ENCODE assay signal across 24 cellular contexts in the genomic region with DNA sequence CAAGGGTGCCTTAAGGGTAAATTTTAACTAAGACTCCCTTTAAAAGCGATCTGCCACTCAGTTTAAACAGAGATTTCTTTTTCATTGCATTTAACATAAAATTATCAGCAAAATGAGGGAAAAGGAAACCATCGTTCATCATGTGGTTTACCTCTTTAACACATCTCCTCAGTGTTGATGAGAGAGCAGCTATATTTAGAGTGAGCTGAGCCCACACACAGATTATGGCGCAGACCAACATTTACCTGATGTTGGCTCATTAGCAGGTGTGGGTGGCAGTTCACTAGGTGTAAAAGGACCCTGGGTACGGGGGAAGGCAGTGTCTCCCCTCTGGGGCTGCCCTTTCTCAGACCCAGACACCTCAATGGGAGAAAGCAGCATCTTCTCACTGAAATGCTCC.
A peak's percentile ranks its signal among the peaks of the same experiment; 100 is the strongest.
DNase-seq lines count a peak whose midpoint lies in the region; ATAC-seq and TF ChIP-seq lines count a peak whose summit lies in the region.
"Had no signal": no experiment of that assay in that cellular context is flagged by ENCODE, and none has a peak within 500 bp of the region (broad histone marks: within the 10 kb centered on the region; RNA-seq: fewer than 3 reads in every experiment).

No MANE protein-coding gene starts in this region.

- no peaks in the 10 kb centered on the region for H3K27me3 ChIP-seq in CD8-positive, alpha-beta memory T cell (ENCODE audit: insufficient read depth, low read length, poor library complexity, severe bottlenecking)
- peaks cover 0 to 2% (median 0%) of the 10 kb centered on the region in 3 experiments for H3K27me3 ChIP-seq in neuronal stem cell (ENCODE audit: control insufficient read depth in 3 of 3, insufficient read depth in 3 of 3, low read depth in 1 of 3, low read length in 3 of 3)
- H3K27me3 ChIP-seq: spleen, upper lobe of left lung had no signal

- H2AK5ac ChIP-seq in neuronal stem cell (ENCODE audit: low read depth, low read length) = no peak overlapping the region

- no peak overlapping the region for H3K27ac ChIP-seq in CD8-positive, alpha-beta memory T cell (ENCODE audit: low read depth, low read length)
- H3K27ac ChIP-seq in neuronal stem cell (replicated peaks; ENCODE audit: low read length) = no peak overlapping the region
- H3K27ac ChIP-seq: parathyroid adenoma, spleen, upper lobe of left lung had no signal

- no peaks in the 10 kb centered on the region for H3K36me3 Mint-ChIP-seq in activated CD8-positive, alpha-beta T cell treated with anti-CD3 and anti-CD28 coated beads for 36 hours (ENCODE audit: low read depth)
- H3K36me3 Mint-ChIP-seq in activated CD8-positive, alpha-beta T cell treated with anti-CD3 and anti-CD28 coated beads, Interleukin-2, amount 10 ng/mL, durations not matched to agents 7 days and 5 days (ENCODE audit: low read depth) = no peaks in the 10 kb centered on the region
- H3K36me3 Mint-ChIP-seq in CD8-positive, alpha-beta memory T cell = no peaks in the 10 kb centered on the region
- H3K36me3 Mint-ChIP-seq in T-helper 1 cell treated with Interleukin-12 subunit alpha and Interleukin-12 subunit beta and Interleukin-4 antibody, amounts not matched to agents 30 μg/mL and 1 μg/mL, for 36 hours (ENCODE audit: low read depth) = no peaks in the 10 kb centered on the region
- H3K36me3 Mint-ChIP-seq in natural killer cell = no peaks in the 10 kb centered on the region
- H3K36me3 Mint-ChIP-seq: activated naive CD4-positive, alpha-beta T cell treated with anti-CD3 and anti-CD28 coated beads, Interleukin-2, amount 50 U/mL, for 72 hours had no signal

- H3K4me1 ChIP-seq in CD8-positive, alpha-beta memory T cell (ENCODE audit: insufficient read depth, low read length) = peaks cover 22% of the 10 kb centered on the region
- peaks cover 5 to 8% of the 10 kb centered on the region in 2 donors for H3K4me1 ChIP-seq in neuronal stem cell (ENCODE audit: control insufficient read depth in 2 of 2, insufficient read depth in 1 of 2, low read depth in 1 of 2, low read length in 2 of 2)
- H3K4me1 ChIP-seq: parathyroid adenoma, upper lobe of left lung had no signal

- H2AFZ ChIP-seq in neuronal stem cell (ENCODE audit: low read length) = no peak overlapping the region
- H2AFZ ChIP-seq: parathyroid adenoma had no signal

- peaks cover 7% of the 10 kb centered on the region for H3K4me1 Mint-ChIP-seq in activated CD8-positive, alpha-beta T cell treated with anti-CD3 and anti-CD28 coated beads for 36 hours (ENCODE audit: low read depth)
- H3K4me1 Mint-ChIP-seq in activated CD8-positive, alpha-beta T cell treated with anti-CD3 and anti-CD28 coated beads, Interleukin-2, amount 10 ng/mL, durations not matched to agents 7 days and 5 days (ENCODE audit: low read depth) = peaks cover 21% of the 10 kb centered on the region
- H3K4me1 Mint-ChIP-seq in CD8-positive, alpha-beta memory T cell = peaks cover 11 to 30% (median 29%) of the 10 kb centered on the region in 3 donors
- H3K4me1 Mint-ChIP-seq in T-helper 1 cell treated with Interleukin-12 subunit alpha and Interleukin-12 subunit beta and Interleukin-4 antibody, amounts not matched to agents 30 μg/mL and 1 μg/mL, for 36 hours (ENCODE audit: low read depth) = peaks cover 39% of the 10 kb centered on the region
- peaks cover 21 to 27% of the 10 kb centered on the region in 2 donors for H3K4me1 Mint-ChIP-seq in natural killer cell
- H3K4me1 Mint-ChIP-seq: activated B cell treated with CpG ODN at 0.5 μM for 24 hours had no signal

- no CpG with 5 or more reads among the region's 4 CpGs for WGBS in neuronal stem cell (ENCODE audit: extremely low coverage in 2 of 2, insufficient read length in 2 of 2, insufficient replicate concordance in 1 of 2), 2 donors

- TF ChIP-seq CTCF in activated CD8-positive, alpha-beta T cell treated with anti-CD3 and anti-CD28 coated beads for 36 hours (IDR thresholded peaks at IDR 0.05) = no peak
- TF ChIP-seq CTCF in natural killer cell (IDR thresholded peaks at IDR 0.05) = no peak

- no peaks in the 10 kb centered on the region for H3K36me3 ChIP-seq in CD8-positive, alpha-beta memory T cell (ENCODE audit: insufficient read depth, low read length)
- no peaks in the 10 kb centered on the region for H3K36me3 ChIP-seq in neuronal stem cell (replicated peaks in 1 of 2; ENCODE audit: control insufficient read depth in 2 of 2, insufficient read depth in 2 of 2, low read length in 2 of 2)
- H3K36me3 ChIP-seq: spleen, upper lobe of left lung had no signal

- H3K23ac ChIP-seq in neuronal stem cell (ENCODE audit: low read depth, low read length, poor library complexity) = no peak overlapping the region

- H3K79me1 ChIP-seq in neuronal stem cell (ENCODE audit: low read depth, low read length) = no peaks in the 10 kb centered on the region

- no peak overlapping the region for H3K9ac ChIP-seq in neuronal stem cell (ENCODE audit: low read depth, low read length, poor library complexity)
- H3K9ac ChIP-seq: parathyroid adenoma had no signal

- H3K27me3 Mint-ChIP-seq in activated CD8-positive, alpha-beta T cell treated with anti-CD3 and anti-CD28 coated beads for 36 hours = peaks cover 5% of the 10 kb centered on the region
- peaks cover 5% of the 10 kb centered on the region for H3K27me3 Mint-ChIP-seq in activated CD8-positive, alpha-beta T cell treated with anti-CD3 and anti-CD28 coated beads, Interleukin-2, amount 10 ng/mL, durations not matched to agents 7 days and 5 days (ENCODE audit: low read depth)
- H3K27me3 Mint-ChIP-seq in CD8-positive, alpha-beta memory T cell = peaks cover 2 to 33% of the 10 kb centered on the region in 2 donors
- H3K27me3 Mint-ChIP-seq in T-helper 1 cell treated with Interleukin-12 subunit alpha and Interleukin-12 subunit beta and Interleukin-4 antibody, amounts not matched to agents 30 μg/mL and 1 μg/mL, for 36 hours (ENCODE audit: low read depth) = peaks cover 6% of the 10 kb centered on the region
- H3K27me3 Mint-ChIP-seq in natural killer cell (ENCODE audit: low read depth in 2 of 2) = peaks cover 12 to 45% of the 10 kb centered on the region in 2 donors

- H2BK5ac ChIP-seq in neuronal stem cell (ENCODE audit: low read length) = no peak overlapping the region

- intact Hi-C loops in activated CD8-positive, alpha-beta T cell treated with anti-CD3 and anti-CD28 coated beads for 36 hours (cut with micrococcal nuclease) = no loop called here
- intact Hi-C loops in natural killer cell (cut with micrococcal nuclease) = no loop called here

- no peak overlapping the region for H3K4me2 ChIP-seq in neuronal stem cell (ENCODE audit: insufficient read depth, low read length, poor library complexity, severe bottlenecking)

- CTCF ChIA-PET in activated CD8-positive, alpha-beta T cell treated with anti-CD3 and anti-CD28 coated beads for 36 hours (lab: Charles Lee) = no interaction called here
- CTCF ChIA-PET in activated CD8-positive, alpha-beta T cell treated with anti-CD3 and anti-CD28 coated beads, Interleukin-2, amount 10 ng/mL, durations not matched to agents 7 days and 5 days (lab: Charles Lee) = no interaction called here
- CTCF ChIA-PET in CD8-positive, alpha-beta memory T cell (lab: Charles Lee) = no interaction called here

- no peak overlapping the region for H3K4me3 Mint-ChIP-seq in activated CD8-positive, alpha-beta T cell treated with anti-CD3 and anti-CD28 coated beads for 36 hours
- H3K4me3 Mint-ChIP-seq in activated CD8-positive, alpha-beta T cell treated with anti-CD3 and anti-CD28 coated beads, Interleukin-2, amount 10 ng/mL, durations not matched to agents 7 days and 5 days = no peak overlapping the region
- H3K4me3 Mint-ChIP-seq in CD8-positive, alpha-beta memory T cell = peak overlapping the region in 6 of 7 donors; percentile 25 to 86 (median 74)
- H3K4me3 Mint-ChIP-seq in T-helper 1 cell treated with Interleukin-12 subunit alpha and Interleukin-12 subunit beta and Interleukin-4 antibody, amounts not matched to agents 30 μg/mL and 1 μg/mL, for 36 hours = peak overlapping the region; percentile 74
- peak overlapping the region; percentile 65 for H3K4me3 Mint-ChIP-seq in natural killer cell
- H3K4me3 Mint-ChIP-seq: activated B cell treated with CpG ODN at 0.5 μM for 24 hours, neural crest cell had no signal

- no peaks in the 10 kb centered on the region for H3K9me3 Mint-ChIP-seq in activated CD8-positive, alpha-beta T cell treated with anti-CD3 and anti-CD28 coated beads for 36 hours
- no peaks in the 10 kb centered on the region for H3K9me3 Mint-ChIP-seq in activated CD8-positive, alpha-beta T cell treated with anti-CD3 and anti-CD28 coated beads, Interleukin-2, amount 10 ng/mL, durations not matched to agents 7 days and 5 days (ENCODE audit: insufficient read depth)
- H3K9me3 Mint-ChIP-seq in CD8-positive, alpha-beta memory T cell = no peaks in the 10 kb centered on the region
- H3K9me3 Mint-ChIP-seq in T-helper 1 cell treated with Interleukin-12 subunit alpha and Interleukin-12 subunit beta and Interleukin-4 antibody, amounts not matched to agents 30 μg/mL and 1 μg/mL, for 36 hours = no peaks in the 10 kb centered on the region
- no peaks in the 10 kb centered on the region for H3K9me3 Mint-ChIP-seq in natural killer cell
- H3K9me3 Mint-ChIP-seq: activated B cell treated with CpG ODN at 0.5 μM for 24 hours; activated naive CD4-positive, alpha-beta T cell treated with anti-CD3 and anti-CD28 coated beads, Interleukin-2, amount 50 U/mL, for 72 hours; neural crest cell had no signal

- H3K14ac ChIP-seq in neuronal stem cell (ENCODE audit: low read length) = no peak overlapping the region

- H3K18ac ChIP-seq in neuronal stem cell (ENCODE audit: low read length) = no peak overlapping the region

- no peak overlapping the region for H4K8ac ChIP-seq in neuronal stem cell (ENCODE audit: low read depth, low read length)

- no peak overlapping the region for H2BK12ac ChIP-seq in neuronal stem cell (ENCODE audit: low read length)

- no peak overlapping the region for H3K4ac ChIP-seq in neuronal stem cell (ENCODE audit: low read length)

- peak; percentile 4 for DNase-seq in activated CD8-positive, alpha-beta T cell treated with anti-CD3 and anti-CD28 coated beads for 36 hours
- no peak for DNase-seq in activated CD8-positive, alpha-beta T cell treated with anti-CD3 and anti-CD28 coated beads, Interleukin-2, amount 10 ng/mL, durations not matched to agents 7 days and 5 days
- peak in 2 of 5 donors; percentile 2 to 24 for DNase-seq in CD8-positive, alpha-beta memory T cell
- DNase-seq in natural killer cell = no peak
- no peak for DNase-seq in NCI-H2171 (lab: John Stamatoyannopoulos, UW)
- DNase-seq in neuronal stem cell (ENCODE audit: low spot score) = no peak
- DNase-seq: ACHN; activated B cell treated with CpG ODN at 0.5 μM for 24 hours; cortex of kidney; Karpas-422; kidney glomerular epithelial cell; NCI-H1694; NCI-H524; right cardiac atrium; SHP77; spleen; stimulated activated CD4-positive, alpha-beta T cell treated with anti-CD3 and anti-CD28 coated beads, Interleukin-2, amount 100 ng/mL, for 48 hours; upper lobe of left lung had no signal

- H3K4me3 ChIP-seq in CD8-positive, alpha-beta memory T cell (ENCODE audit: low read length) = no peak overlapping the region
- H3K4me3 ChIP-seq in neuronal stem cell (ENCODE audit: low read length in 2 of 2) = no peak overlapping the region
- H3K4me3 ChIP-seq: lung, spleen, upper lobe of left lung had no signal

- POLR2A ChIA-PET in activated CD8-positive, alpha-beta T cell treated with anti-CD3 and anti-CD28 coated beads for 36 hours (lab: Charles Lee) = no interaction called here
- POLR2A ChIA-PET in activated CD8-positive, alpha-beta T cell treated with anti-CD3 and anti-CD28 coated beads, Interleukin-2, amount 10 ng/mL, durations not matched to agents 7 days and 5 days (lab: Charles Lee) = no interaction called here
- POLR2A ChIA-PET in CD8-positive, alpha-beta memory T cell (lab: Charles Lee) = no interaction called here

- ATAC-seq in activated CD8-positive, alpha-beta T cell treated with anti-CD3 and anti-CD28 coated beads for 36 hours = peak; percentile 34
- no peak for ATAC-seq in activated CD8-positive, alpha-beta T cell treated with anti-CD3 and anti-CD28 coated beads, Interleukin-2, amount 10 ng/mL, durations not matched to agents 7 days and 5 days
- ATAC-seq in natural killer cell (peak; percentile 49 to 75 (median 49)), HG02588 (IDR thresholded peaks at IDR 0.05; ENCODE audit: unreplicated experiment) (no peak)
- ATAC-seq: right cardiac atrium had no signal

- H4K91ac ChIP-seq in neuronal stem cell (ENCODE audit: low read depth, low read length, poor library complexity) = no peak overlapping the region

- no peaks in the 10 kb centered on the region for H3K9me3 ChIP-seq in CD8-positive, alpha-beta memory T cell (ENCODE audit: low read length)
- H3K9me3 ChIP-seq in neuronal stem cell (replicated peaks in 1 of 2; ENCODE audit: control insufficient read depth in 2 of 2, insufficient read depth in 1 of 2, low read depth in 1 of 2, low read length in 2 of 2) = no peaks in the 10 kb centered on the region
- H3K9me3 ChIP-seq: spleen, upper lobe of left lung had no signal

- no peak overlapping the region for H3K27ac Mint-ChIP-seq in activated CD8-positive, alpha-beta T cell treated with anti-CD3 and anti-CD28 coated beads for 36 hours
- H3K27ac Mint-ChIP-seq in activated CD8-positive, alpha-beta T cell treated with anti-CD3 and anti-CD28 coated beads, Interleukin-2, amount 10 ng/mL, durations not matched to agents 7 days and 5 days = no peak overlapping the region
- peak overlapping the region in 4 of 8 donors; percentile 8 to 82 (median 67) for H3K27ac Mint-ChIP-seq in CD8-positive, alpha-beta memory T cell
- H3K27ac Mint-ChIP-seq in T-helper 1 cell treated with Interleukin-12 subunit alpha and Interleukin-12 subunit beta and Interleukin-4 antibody, amounts not matched to agents 30 μg/mL and 1 μg/mL, for 36 hours = peak overlapping the region; percentile 83
- no peak overlapping the region for H3K27ac Mint-ChIP-seq in natural killer cell
- H3K27ac Mint-ChIP-seq: activated B cell treated with CpG ODN at 0.5 μM for 24 hours; activated naive CD4-positive, alpha-beta T cell treated with anti-CD3 and anti-CD28 coated beads, Interleukin-2, amount 50 U/mL, for 72 hours had no signal

- no peak overlapping the region for H2BK15ac ChIP-seq in neuronal stem cell (ENCODE audit: low read length)

- no peak overlapping the region for H2BK120ac ChIP-seq in neuronal stem cell (ENCODE audit: low read depth, low read length)

Comparison
In these comparisons a context has a peak if more than half of its experiments do, and no peak if none do; other contexts are left out.
1. ATAC-seq: peak in activated CD8-positive, alpha-beta T cell treated with anti-CD3 and anti-CD28 coated beads for 36 hours (single experiment) and natural killer cell (3 of 3); none in activated CD8-positive, alpha-beta T cell treated with anti-CD3 and anti-CD28 coated beads, Interleukin-2, amount 10 ng/mL, durations not matched to agents 7 days and 5 days (single experiment) and HG02588 (single experiment).
2. H3K4me3 Mint-ChIP-seq: peak in CD8-positive, alpha-beta memory T cell (6 of 7), T-helper 1 cell treated with Interleukin-12 subunit alpha and Interleukin-12 subunit beta and Interleukin-4 antibody, amounts not matched to agents 30 μg/mL and 1 μg/mL, for 36 hours (single experiment) and natural killer cell (single experiment); none in activated CD8-positive, alpha-beta T cell treated with anti-CD3 and anti-CD28 coated beads for 36 hours (single experiment) and activated CD8-positive, alpha-beta T cell treated with anti-CD3 and anti-CD28 coated beads, Interleukin-2, amount 10 ng/mL, durations not matched to agents 7 days and 5 days (single experiment).